In the genomic region with DNA sequence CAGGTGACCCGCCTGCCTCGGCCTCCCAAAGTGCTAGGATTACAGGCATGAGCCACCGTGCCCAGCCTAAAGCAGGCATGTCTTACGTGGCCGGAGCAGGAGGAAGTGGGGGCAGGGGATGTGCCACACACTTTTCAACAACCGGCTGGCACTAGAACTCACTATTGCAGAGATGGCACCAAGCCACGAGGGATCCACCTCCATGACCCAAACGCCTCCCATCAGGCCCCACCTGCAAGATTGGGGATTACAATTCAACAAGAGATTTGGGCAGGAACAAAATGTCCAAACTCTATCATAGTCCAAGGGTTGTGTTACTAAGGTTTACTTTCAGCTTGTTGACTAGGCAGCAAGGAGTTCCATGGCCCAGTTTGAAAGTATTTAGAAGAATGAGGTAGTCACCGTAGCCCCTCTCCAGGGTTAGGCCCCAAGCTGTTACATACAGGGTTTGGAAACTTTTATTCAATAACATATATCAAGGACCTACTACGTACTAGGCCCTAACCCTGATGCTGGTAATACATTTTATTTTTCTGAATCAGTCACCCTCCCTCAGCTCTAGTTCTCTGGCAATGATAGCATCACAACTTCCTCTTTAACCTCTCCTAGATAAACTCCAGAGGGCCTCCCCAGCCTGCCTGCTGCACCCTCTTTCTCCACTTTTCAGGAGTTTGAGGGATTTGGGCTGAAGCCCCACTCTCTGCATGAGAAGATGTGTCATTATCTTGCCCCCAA, we compare ENCODE assay signal across 11 cellular contexts. TPM values are rescaled to one million over a fixed set of nuclear protein-coding genes. Genes with fewer than 3 reads are reported as not detected.
DNase-seq lines count a peak whose midpoint lies in the region; ATAC-seq lines count a peak whose summit lies in the region.
"Had no signal": no experiment of that assay in that cellular context is flagged by ENCODE, and none has a peak within 500 bp of the region (broad histone marks: within the 10 kb centered on the region; RNA-seq: fewer than 3 reads in every experiment).

No MANE protein-coding gene starts in this region.

- peaks cover 38% of the 10 kb centered on the region for H3K4me1 Mint-ChIP-seq in activated CD4-positive, alpha-beta T cell treated with anti-CD3 and anti-CD28 coated beads, Interleukin-2, amount 10 ng/mL, durations not matched to agents 7 days and 5 days
- peaks cover 29 to 40% (median 35%) of the 10 kb centered on the region in 3 donors for H3K4me1 Mint-ChIP-seq in T-cell
- H3K4me1 Mint-ChIP-seq in stimulated activated naive CD8-positive, alpha-beta T cell treated with anti-CD3 and anti-CD28 coated beads, Interleukin-15, amount 100 ng/mL, for 72 hours, result peaks cover 28% of the 10 kb centered on the region

- H2BK5ac ChIP-seq in mesendoderm (ENCODE audit: low read length), result no peak overlapping the region

- POLR2A ChIA-PET in activated CD4-positive, alpha-beta T cell treated with anti-CD3 and anti-CD28 coated beads, Interleukin-2, amount 10 ng/mL, durations not matched to agents 7 days and 5 days (lab: Charles Lee), result no interaction called here
- POLR2A ChIA-PET in T-cell (lab: Charles Lee), result interaction anchor here in 1 of 2 donors (0.5 kb wide), 1 partner anchor 107 kb away, joined by 5 read pairs; no protein-coding TSS in a partner anchor

- peak overlapping the region; percentile 83 for H3K27ac Mint-ChIP-seq in activated CD4-positive, alpha-beta T cell treated with anti-CD3 and anti-CD28 coated beads, Interleukin-2, amount 10 ng/mL, durations not matched to agents 7 days and 5 days
- peak overlapping the region; percentile 76 to 87 for H3K27ac Mint-ChIP-seq in T-cell
- H3K27ac Mint-ChIP-seq in stimulated activated naive CD8-positive, alpha-beta T cell treated with anti-CD3 and anti-CD28 coated beads, Interleukin-15, amount 100 ng/mL, for 72 hours, result peak overlapping the region in 1 of 2 donors; percentile 88

- no CpG with 5 or more reads among the region's 10 CpGs for whole genome bisulfite sequencing in mesendoderm (ENCODE audit: extremely low coverage, insufficient coverage, low lambda C conversion rate)

- H3K27me3 ChIP-seq in mesendoderm (ENCODE audit: insufficient read depth, low read length, poor library complexity), result no peaks in the 10 kb centered on the region
- H3K27me3 ChIP-seq: dorsolateral prefrontal cortex had no signal

- no peak overlapping the region for H3K4me3 ChIP-seq in mesendoderm (ENCODE audit: low read length)

- CTCF ChIA-PET in activated CD4-positive, alpha-beta T cell treated with anti-CD3 and anti-CD28 coated beads, Interleukin-2, amount 10 ng/mL, durations not matched to agents 7 days and 5 days (lab: Charles Lee), result interaction anchor here (0.9 to 1.5 kb wide), 10 partner anchors 10 to 217 kb away, joined by 3 to 5 read pairs (median 3); a partner anchor contains a TSS
- CTCF ChIA-PET in T-cell (lab: Charles Lee), result interaction anchor here in 1 of 2 donors (1.1 kb wide), 1 partner anchor 18 kb away, joined by 5 read pairs; the partner anchor contains the start of gene TBC1D14

- no peak overlapping the region for H4K8ac ChIP-seq in mesendoderm (ENCODE audit: low read depth, low read length)

- no peaks in the 10 kb centered on the region for H3K4me1 ChIP-seq in mesendoderm (ENCODE audit: control insufficient read depth, low read depth, low read length)

- H2AK5ac ChIP-seq in mesendoderm (ENCODE audit: low read length), result no peak overlapping the region

- no peaks in the 10 kb centered on the region for H3K79me2 ChIP-seq in mesendoderm (ENCODE audit: control insufficient read depth, insufficient read depth, low read length)

- peaks cover 10% of the 10 kb centered on the region for H3K9me3 Mint-ChIP-seq in activated CD4-positive, alpha-beta T cell treated with anti-CD3 and anti-CD28 coated beads, Interleukin-2, amount 10 ng/mL, durations not matched to agents 7 days and 5 days
- peaks cover 0 to 4% (median 0%) of the 10 kb centered on the region in 3 donors for H3K9me3 Mint-ChIP-seq in T-cell
- peaks cover 0 to 12% of the 10 kb centered on the region in 2 donors for H3K9me3 Mint-ChIP-seq in stimulated activated naive CD8-positive, alpha-beta T cell treated with anti-CD3 and anti-CD28 coated beads, Interleukin-15, amount 100 ng/mL, for 72 hours

- no peak overlapping the region for H2BK120ac ChIP-seq in mesendoderm (ENCODE audit: low read depth, low read length)

- H3K27ac ChIP-seq in mesendoderm (ENCODE audit: low read depth, low read length), result no peak overlapping the region

- no peak overlapping the region for H3K56ac ChIP-seq in mesendoderm (ENCODE audit: low read length)

- no peak overlapping the region for H3K18ac ChIP-seq in mesendoderm (ENCODE audit: low read length)

- DNase-seq in activated CD4-positive, alpha-beta T cell treated with anti-CD3 and anti-CD28 coated beads, Interleukin-2, amount 10 ng/mL, durations not matched to agents 7 days and 5 days, result no peak
- no peak for DNase-seq in activated CD4-positive, alpha-beta T cell treated with anti-CD3 and anti-CD28 coated beads, Interleukin-2, amount 50 U/mL, for 48 hours
- DNase-seq in T-cell (no peak), hepatic stellate cell (ENCODE audit: low spot score) (peak; percentile 47), GM19240 (ENCODE audit: insufficient read length, low spot score) (no peak), midbrain (lab: John Stamatoyannopoulos, UW) (no peak), mesendoderm (no peak)
- no peak for DNase-seq in stimulated activated naive CD8-positive, alpha-beta T cell treated with anti-CD3 and anti-CD28 coated beads, Interleukin-15, amount 100 ng/mL, for 72 hours
- DNase-seq: ACHN, NCI-H1694 had no signal

- H2BK15ac ChIP-seq in mesendoderm (replicated peaks; ENCODE audit: low read depth), result no peak overlapping the region

- peak; percentile 18 to 46 (median 36) for ATAC-seq in T-cell (replicated peaks in 1 of 4)
- ATAC-seq in stimulated activated naive CD8-positive, alpha-beta T cell treated with anti-CD3 and anti-CD28 coated beads, Interleukin-15, amount 100 ng/mL, for 72 hours, result peak; percentile 40

- no peak overlapping the region for H3K4ac ChIP-seq in mesendoderm (ENCODE audit: low read depth, low read length)

- no peaks in the 10 kb centered on the region for H3K27me3 Mint-ChIP-seq in activated CD4-positive, alpha-beta T cell treated with anti-CD3 and anti-CD28 coated beads, Interleukin-2, amount 10 ng/mL, durations not matched to agents 7 days and 5 days
- no peaks in the 10 kb centered on the region for H3K27me3 Mint-ChIP-seq in T-cell
- H3K27me3 Mint-ChIP-seq in stimulated activated naive CD8-positive, alpha-beta T cell treated with anti-CD3 and anti-CD28 coated beads, Interleukin-15, amount 100 ng/mL, for 72 hours, result no peaks in the 10 kb centered on the region

- peaks cover 10% of the 10 kb centered on the region for H3K36me3 Mint-ChIP-seq in activated CD4-positive, alpha-beta T cell treated with anti-CD3 and anti-CD28 coated beads, Interleukin-2, amount 10 ng/mL, durations not matched to agents 7 days and 5 days (ENCODE audit: low read depth)
- H3K36me3 Mint-ChIP-seq in T-cell, result no peaks in the 10 kb centered on the region

- H4K5ac ChIP-seq in mesendoderm (ENCODE audit: low read length), result no peak overlapping the region

- no peak overlapping the region for H3K23ac ChIP-seq in mesendoderm (ENCODE audit: low read length)

- peak overlapping the region; percentile 17 for H3K4me3 Mint-ChIP-seq in activated CD4-positive, alpha-beta T cell treated with anti-CD3 and anti-CD28 coated beads, Interleukin-2, amount 10 ng/mL, durations not matched to agents 7 days and 5 days
- H3K4me3 Mint-ChIP-seq in T-cell, result peak overlapping the region in 2 of 3 donors; percentile 47 to 67
- peak overlapping the region; percentile 56 to 74 for H3K4me3 Mint-ChIP-seq in stimulated activated naive CD8-positive, alpha-beta T cell treated with anti-CD3 and anti-CD28 coated beads, Interleukin-15, amount 100 ng/mL, for 72 hours

- no peaks in the 10 kb centered on the region for H3K36me3 ChIP-seq in mesendoderm (ENCODE audit: control insufficient read depth, insufficient read depth, low read length)

- no peak overlapping the region for H3K9ac ChIP-seq in mesendoderm (ENCODE audit: low read length)

- H3K79me1 ChIP-seq in mesendoderm (ENCODE audit: low read length), result no peaks in the 10 kb centered on the region

- H3K4me2 ChIP-seq in mesendoderm (ENCODE audit: low read length), result no peak overlapping the region

RNA-seq across cellular contexts. Expression of gene TBC1D14, which starts 18.0 kb away (rescaled TPM):
- 10 to 100 TPM; 50.1 to 50.2 TPM for total RNA-seq in activated CD4-positive, alpha-beta T cell treated with anti-CD3 and anti-CD28 coated beads, Interleukin-2, amount 10 ng/mL, durations not matched to agents 7 days and 5 days
- 10 to 100 TPM; 44.2 to 73.8 (median 62.3) TPM for total RNA-seq in T-cell
- polyA plus RNA-seq in mesendoderm (2013, experiment 1 of 2), result 28.0 TPM
- polyA plus RNA-seq in mesendoderm (2013, experiment 2 of 2), result 30.1 TPM
